1 cellular context compared by ENCODE assay signal in the genomic region with DNA sequence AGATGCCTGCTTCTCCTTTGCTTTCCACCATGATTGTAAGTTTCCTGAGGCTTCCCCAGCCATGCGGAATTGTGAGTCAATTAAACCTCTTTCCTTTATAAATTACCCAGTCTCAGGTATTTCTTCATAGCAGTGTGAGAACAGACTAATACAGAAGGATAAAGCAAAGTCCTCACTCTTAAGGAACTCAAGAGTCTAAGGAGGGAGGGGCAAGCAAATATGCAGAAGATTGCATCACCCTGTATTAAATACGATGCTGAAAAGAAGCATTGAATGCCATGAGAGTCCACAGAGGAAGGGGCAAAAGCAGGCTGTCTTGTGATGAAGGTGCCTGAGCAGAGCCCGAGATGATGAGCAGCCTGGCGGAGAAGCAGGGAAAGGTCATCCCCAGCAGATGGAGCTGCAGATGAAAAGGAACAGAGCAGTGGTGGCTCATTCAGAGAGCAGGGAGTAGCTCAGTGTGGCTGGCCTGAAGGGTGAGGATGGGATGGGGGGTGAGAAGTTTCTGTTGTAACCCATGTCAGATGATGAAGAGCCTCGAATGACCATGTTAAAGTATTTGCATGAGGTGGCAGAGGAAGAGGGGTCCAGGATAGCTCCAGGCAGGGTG.
TF ChIP-seq lines count a peak whose summit lies in the region.

No MANE protein-coding gene starts in this region.

TF ChIP-seq in GM12878, 131 proteins besides CTCF, POLR2A, EP300 and RAD21:
- no peak for TF ChIP-seq NR2F1 (conservative IDR thresholded peaks at IDR 0.05)
